11 cellular contexts compared by ENCODE assay signal in the genomic region with DNA sequence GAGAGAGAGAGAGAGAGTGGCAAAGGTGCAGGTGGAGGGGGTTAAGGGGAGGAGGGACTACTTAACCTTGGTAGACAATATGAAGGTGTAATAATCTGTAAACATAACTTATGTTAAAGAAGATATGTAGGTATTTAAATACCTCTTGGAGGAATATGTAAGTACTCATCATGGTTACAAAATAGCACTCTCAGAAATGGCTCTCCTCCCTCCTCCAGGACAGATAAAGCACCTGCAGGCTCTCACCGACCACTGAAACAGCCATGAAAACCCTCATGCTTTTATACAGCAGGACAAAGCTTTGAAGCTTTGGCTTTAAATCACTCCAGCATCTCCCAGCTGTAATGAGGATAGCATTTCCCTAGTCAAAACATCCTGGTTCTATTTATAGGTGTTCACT.
"Had no signal": no experiment of that assay in that cellular context is flagged by ENCODE, and none has a peak within 500 bp of the region (broad histone marks: within the 10 kb centered on the region; RNA-seq: fewer than 3 reads in every experiment).

No MANE protein-coding gene starts in this region.

- DNase-seq: activated CD4-positive, alpha-beta memory T cell treated with anti-CD3 and anti-CD28 coated beads, Interleukin-2, amount 10 ng/mL, durations not matched to agents 7 days and 5 days; activated gamma-delta T cell treated with Interleukin-2 at 50 U/mL for 16 hours; activated naive CD8-positive, alpha-beta T cell treated with anti-CD3 and anti-CD28 coated beads, Interleukin-2, amount 10 ng/mL, durations not matched to agents 7 days and 5 days; activated T-cell treated with anti-CD3 and anti-CD28 coated beads, Interleukin-2, amount 50 U/mL, for 72 hours; dermis blood vessel endothelial cell; endodermal cell; erythroblast; kidney glomerular epithelial cell; nephron progenitor cell; stimulated activated CD4-positive, alpha-beta T cell treated with anti-CD3 and anti-CD28 coated beads, Interleukin-4, amount 100 ng/mL, for 24 hours; upper lobe of left lung had no signal
